Comparison of ENCODE assay signal across 1 cellular context in the genomic region with DNA sequence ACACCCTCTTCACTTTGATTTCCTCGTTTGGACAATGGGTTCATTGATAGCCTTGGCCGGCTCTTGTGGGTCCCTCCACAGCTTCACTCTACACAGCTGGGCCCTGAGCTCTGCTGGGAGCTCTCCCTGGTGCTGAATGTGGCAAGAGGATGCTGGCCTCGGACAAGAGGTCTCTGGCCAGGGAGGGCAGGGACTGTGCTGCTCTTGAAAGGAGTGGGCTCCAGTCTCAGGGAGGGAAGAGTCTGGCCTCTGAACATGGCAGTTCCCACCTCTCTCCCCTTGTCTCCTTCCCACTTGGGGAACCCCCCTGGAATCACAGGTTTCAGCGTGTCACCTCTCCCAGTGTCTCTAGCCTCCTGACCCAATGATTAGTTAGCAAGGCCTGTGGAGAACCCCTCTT.
TF ChIP-seq lines count a peak whose summit lies in the region.

No MANE protein-coding gene starts in this region.

TF ChIP-seq in K562, 482 proteins besides CTCF, POLR2A, EP300 and RAD21 (continued from another document and continues in another):
- TF ChIP-seq CHAMP1 (IDR thresholded peaks at IDR 0.05), result peak; percentile 65; the same call in 1 of the 2 replicates
- no peak for TF ChIP-seq SAP30 (IDR thresholded peaks at IDR 0.05; ENCODE audit: borderline replicate concordance, insufficient read depth, low read depth, low read length, poor library complexity, severe bottlenecking)
- no peak for TF ChIP-seq RREB1 (CRISPR knock-in tag; IDR thresholded peaks at IDR 0.05)
- TF ChIP-seq MIER1 (IDR thresholded peaks at IDR 0.05; ENCODE audit: low read depth), result peak; percentile 97
- TF ChIP-seq GMEB1 (CRISPR knock-in tag; IDR thresholded peaks at IDR 0.05), result no peak
- TF ChIP-seq GABPA (tag; conservative IDR thresholded peaks at IDR 0.05; ENCODE audit: low read depth), result no peak
- no peak for TF ChIP-seq HDAC2 (IDR thresholded peaks at IDR 0.05)
- no peak for TF ChIP-seq ZC3H8 (IDR thresholded peaks at IDR 0.05)
- TF ChIP-seq SP1 (CRISPR knock-in tag; IDR thresholded peaks at IDR 0.05), result no peak
- no peak for TF ChIP-seq GATA2 (CRISPR knock-in tag; IDR thresholded peaks at IDR 0.05)
- TF ChIP-seq, protein P1, sequence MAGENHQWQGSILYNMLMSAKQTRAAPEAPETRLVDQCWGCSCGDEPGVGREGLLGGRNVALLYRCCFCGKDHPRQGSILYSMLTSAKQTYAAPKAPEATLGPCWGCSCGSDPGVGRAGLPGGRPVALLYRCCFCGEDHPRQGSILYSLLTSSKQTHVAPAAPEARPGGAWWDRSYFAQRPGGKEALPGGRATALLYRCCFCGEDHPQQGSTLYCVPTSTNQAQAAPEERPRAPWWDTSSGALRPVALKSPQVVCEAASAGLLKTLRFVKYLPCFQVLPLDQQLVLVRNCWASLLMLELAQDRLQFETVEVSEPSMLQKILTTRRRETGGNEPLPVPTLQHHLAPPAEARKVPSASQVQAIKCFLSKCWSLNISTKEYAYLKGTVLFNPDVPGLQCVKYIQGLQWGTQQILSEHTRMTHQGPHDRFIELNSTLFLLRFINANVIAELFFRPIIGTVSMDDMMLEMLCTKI (IDR thresholded peaks at IDR 0.05; ENCODE audit: partially characterized antibody), result no peak
- TF ChIP-seq ILK (tag; IDR thresholded peaks at IDR 0.05; ENCODE audit: borderline replicate concordance, low read depth), result no peak
- TF ChIP-seq, protein P2, sequence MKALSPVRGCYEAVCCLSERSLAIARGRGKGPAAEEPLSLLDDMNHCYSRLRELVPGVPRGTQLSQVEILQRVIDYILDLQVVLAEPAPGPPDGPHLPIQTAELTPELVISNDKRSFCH (CRISPR knock-in tag; IDR thresholded peaks at IDR 0.05), result no peak
- TF ChIP-seq, protein P2 (tag; IDR thresholded peaks at IDR 0.05), result no peak
- TF ChIP-seq MCM2 (IDR thresholded peaks at IDR 0.05; ENCODE audit: low read depth), result no peak
- TF ChIP-seq GTF2E2 (tag; IDR thresholded peaks at IDR 0.05), result no peak
- TF ChIP-seq, protein P3, sequence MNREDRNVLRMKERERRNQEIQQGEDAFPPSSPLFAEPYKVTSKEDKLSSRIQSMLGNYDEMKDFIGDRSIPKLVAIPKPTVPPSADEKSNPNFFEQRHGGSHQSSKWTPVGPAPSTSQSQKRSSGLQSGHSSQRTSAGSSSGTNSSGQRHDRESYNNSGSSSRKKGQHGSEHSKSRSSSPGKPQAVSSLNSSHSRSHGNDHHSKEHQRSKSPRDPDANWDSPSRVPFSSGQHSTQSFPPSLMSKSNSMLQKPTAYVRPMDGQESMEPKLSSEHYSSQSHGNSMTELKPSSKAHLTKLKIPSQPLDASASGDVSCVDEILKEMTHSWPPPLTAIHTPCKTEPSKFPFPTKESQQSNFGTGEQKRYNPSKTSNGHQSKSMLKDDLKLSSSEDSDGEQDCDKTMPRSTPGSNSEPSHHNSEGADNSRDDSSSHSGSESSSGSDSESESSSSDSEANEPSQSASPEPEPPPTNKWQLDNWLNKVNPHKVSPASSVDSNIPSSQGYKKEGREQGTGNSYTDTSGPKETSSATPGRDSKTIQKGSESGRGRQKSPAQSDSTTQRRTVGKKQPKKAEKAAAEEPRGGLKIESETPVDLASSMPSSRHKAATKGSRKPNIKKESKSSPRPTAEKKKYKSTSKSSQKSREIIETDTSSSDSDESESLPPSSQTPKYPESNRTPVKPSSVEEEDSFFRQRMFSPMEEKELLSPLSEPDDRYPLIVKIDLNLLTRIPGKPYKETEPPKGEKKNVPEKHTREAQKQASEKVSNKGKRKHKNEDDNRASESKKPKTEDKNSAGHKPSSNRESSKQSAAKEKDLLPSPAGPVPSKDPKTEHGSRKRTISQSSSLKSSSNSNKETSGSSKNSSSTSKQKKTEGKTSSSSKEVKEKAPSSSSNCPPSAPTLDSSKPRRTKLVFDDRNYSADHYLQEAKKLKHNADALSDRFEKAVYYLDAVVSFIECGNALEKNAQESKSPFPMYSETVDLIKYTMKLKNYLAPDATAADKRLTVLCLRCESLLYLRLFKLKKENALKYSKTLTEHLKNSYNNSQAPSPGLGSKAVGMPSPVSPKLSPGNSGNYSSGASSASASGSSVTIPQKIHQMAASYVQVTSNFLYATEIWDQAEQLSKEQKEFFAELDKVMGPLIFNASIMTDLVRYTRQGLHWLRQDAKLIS (CRISPR knock-in tag; IDR thresholded peaks at IDR 0.05), result peak; percentile 31; the same call in 1 of the 2 replicates
- no peak for TF ChIP-seq USF1 (CRISPR knock-in tag; IDR thresholded peaks at IDR 0.05)
- peak; percentile 97 for TF ChIP-seq TFAP4 (CRISPR knock-in tag; IDR thresholded peaks at IDR 0.05; ENCODE audit: borderline replicate concordance)
- no peak for TF ChIP-seq SRSF1 (IDR thresholded peaks at IDR 0.05; ENCODE audit: low read depth, low read length)
- TF ChIP-seq MEIS2 (IDR thresholded peaks at IDR 0.05; ENCODE audit: partially characterized antibody), result no peak
- no peak for TF ChIP-seq CREBBP (IDR thresholded peaks at IDR 0.05; ENCODE audit: low read depth, low read length)
- TF ChIP-seq NR3C1 (CRISPR knock-in tag; IDR thresholded peaks at IDR 0.05), result peak; percentile 73; the same call in 1 of the 2 replicates
- no peak for TF ChIP-seq EGR1 (conservative IDR thresholded peaks at IDR 0.05)
- TF ChIP-seq RBM15 (IDR thresholded peaks at IDR 0.05; ENCODE audit: insufficient read depth, low read length), result no peak
- TF ChIP-seq RFX1 (IDR thresholded peaks at IDR 0.05), result no peak
- no peak for TF ChIP-seq FOXK1 (CRISPR knock-in tag; IDR thresholded peaks at IDR 0.05; ENCODE audit: borderline replicate concordance)
- TF ChIP-seq EHMT2 (IDR thresholded peaks at IDR 0.05), result peak; percentile 98
- TF ChIP-seq, protein P4, sequence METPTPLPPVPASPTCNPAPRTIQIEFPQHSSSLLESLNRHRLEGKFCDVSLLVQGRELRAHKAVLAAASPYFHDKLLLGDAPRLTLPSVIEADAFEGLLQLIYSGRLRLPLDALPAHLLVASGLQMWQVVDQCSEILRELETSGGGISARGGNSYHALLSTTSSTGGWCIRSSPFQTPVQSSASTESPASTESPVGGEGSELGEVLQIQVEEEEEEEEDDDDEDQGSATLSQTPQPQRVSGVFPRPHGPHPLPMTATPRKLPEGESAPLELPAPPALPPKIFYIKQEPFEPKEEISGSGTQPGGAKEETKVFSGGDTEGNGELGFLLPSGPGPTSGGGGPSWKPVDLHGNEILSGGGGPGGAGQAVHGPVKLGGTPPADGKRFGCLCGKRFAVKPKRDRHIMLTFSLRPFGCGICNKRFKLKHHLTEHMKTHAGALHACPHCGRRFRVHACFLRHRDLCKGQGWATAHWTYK (CRISPR knock-in tag; IDR thresholded peaks at IDR 0.05), result no peak
- no peak for TF ChIP-seq PHF21A (IDR thresholded peaks at IDR 0.05; ENCODE audit: borderline replicate concordance, low read depth)
- TF ChIP-seq SIN3A (IDR thresholded peaks at IDR 0.05; ENCODE audit: borderline replicate concordance in 2 of 2, control insufficient read depth in 1 of 2, low read depth in 2 of 2, low read length in 2 of 2), result peak; percentile 78 to 89; a peak in 3 of 4 replicates
- TF ChIP-seq ZNF766 (CRISPR knock-in tag; conservative IDR thresholded peaks at IDR 0.05), result peak; percentile 75; the same call in 1 of the 2 replicates
- TF ChIP-seq PKNOX1 (IDR thresholded peaks at IDR 0.05), result no peak
- TF ChIP-seq MYNN (IDR thresholded peaks at IDR 0.05), result no peak
- no peak for TF ChIP-seq MYNN (CRISPR knock-in tag; IDR thresholded peaks at IDR 0.05)
- TF ChIP-seq, protein P5, sequence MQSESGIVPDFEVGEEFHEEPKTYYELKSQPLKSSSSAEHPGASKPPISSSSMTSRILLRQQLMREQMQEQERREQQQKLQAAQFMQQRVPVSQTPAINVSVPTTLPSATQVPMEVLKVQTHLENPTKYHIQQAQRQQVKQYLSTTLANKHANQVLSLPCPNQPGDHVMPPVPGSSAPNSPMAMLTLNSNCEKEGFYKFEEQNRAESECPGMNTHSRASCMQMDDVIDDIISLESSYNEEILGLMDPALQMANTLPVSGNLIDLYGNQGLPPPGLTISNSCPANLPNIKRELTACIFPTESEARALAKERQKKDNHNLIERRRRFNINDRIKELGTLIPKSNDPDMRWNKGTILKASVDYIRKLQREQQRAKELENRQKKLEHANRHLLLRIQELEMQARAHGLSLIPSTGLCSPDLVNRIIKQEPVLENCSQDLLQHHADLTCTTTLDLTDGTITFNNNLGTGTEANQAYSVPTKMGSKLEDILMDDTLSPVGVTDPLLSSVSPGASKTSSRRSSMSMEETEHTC (IDR thresholded peaks at IDR 0.05), result no peak
